ENCODE assay signal across 15 cellular contexts in the genomic region with DNA sequence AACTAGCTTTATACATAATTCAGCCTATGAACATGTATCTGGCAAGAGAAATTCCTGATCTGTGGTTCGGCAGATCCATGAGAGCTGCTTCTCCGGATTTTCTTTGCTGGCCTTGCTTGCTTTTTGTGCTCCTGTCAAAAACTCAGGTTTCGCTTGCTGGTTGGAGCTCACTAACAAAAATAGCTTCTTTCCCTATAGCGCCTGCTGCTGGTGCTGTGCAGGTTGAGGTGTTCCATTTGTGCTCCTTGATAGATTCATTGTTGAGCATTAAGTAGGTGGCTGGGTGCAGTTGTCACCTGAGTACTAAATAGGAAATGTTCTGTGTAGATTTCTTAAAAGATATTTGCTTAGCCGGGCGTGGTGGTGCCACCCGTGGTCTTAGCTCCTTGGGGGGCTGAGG.
A peak's percentile ranks its signal among the peaks of the same experiment; 100 is the strongest.
DNase-seq lines count a peak whose midpoint lies in the region; ATAC-seq and TF ChIP-seq lines count a peak whose summit lies in the region.
"Had no signal": no experiment of that assay in that cellular context is flagged by ENCODE, and none has a peak within 500 bp of the region (broad histone marks: within the 10 kb centered on the region; RNA-seq: fewer than 3 reads in every experiment).

No MANE protein-coding gene starts in this region.

- in situ Hi-C loops in Panc1 (cut with HindIII; ENCODE audit: low pct_unique_long_range_greater_than_20kb, low sequenced_read_pairs), result no loop called here

- no peak overlapping the region for H3K4me3 ChIP-seq in BLaER1
- H3K4me3 ChIP-seq in GM12875 (ENCODE audit: low read depth, low read length), result no peak overlapping the region
- H3K4me3 ChIP-seq in Panc1 (ENCODE audit: low read depth in 2 of 2, low read length in 2 of 2), result no peak overlapping the region
- H3K4me3 ChIP-seq in epithelial cell of proximal tubule (ENCODE audit: low read depth, low read length), result no peak overlapping the region
- H3K4me3 ChIP-seq: GM23248 had no signal

- H3K4me1 Mint-ChIP-seq in naive thymus-derived CD8-positive, alpha-beta T cell, result peaks cover 0 to 7% (median 0%) of the 10 kb centered on the region in 4 donors

- no peak overlapping the region for H3K9ac ChIP-seq in BLaER1
- H3K9ac ChIP-seq: GM23248 had no signal

- H3K27ac ChIP-seq in BLaER1 (0 out of 2 replicates have a peak overlapping the region, but pooled peaks have one; percentile 12), Panc1 (ENCODE audit: low read length) (no peak overlapping the region)
- H3K27ac ChIP-seq: GM23248 had no signal

- intact Hi-C loops in Panc1 (cut with micrococcal nuclease; ENCODE audit: unreplicated experiment), result no loop called here

- H3K4me1 ChIP-seq in BLaER1 (peaks cover 98% of the 10 kb centered on the region), Panc1 (ENCODE audit: control insufficient read depth, insufficient read depth, low read length) (no peaks in the 10 kb centered on the region)

- TF ChIP-seq CTCF in GM12875 (IDR thresholded peaks at IDR 0.05; ENCODE audit: borderline replicate concordance, insufficient read depth, low read depth, low read length), result peak; percentile 19; the same call in 1 of the 2 replicates
- TF ChIP-seq CTCF in Panc1 (IDR thresholded peaks at IDR 0.05), result peak; percentile 25
- peak; percentile 25 for TF ChIP-seq CTCF in epithelial cell of proximal tubule (conservative IDR thresholded peaks at IDR 0.05; ENCODE audit: low read depth, low read length)

- peak overlapping the region; percentile 78; the same call in 1 of the 2 replicates for H3K4me2 ChIP-seq in BLaER1

- ATAC-seq in Panc1, result no peak
- ATAC-seq in HG03108 (IDR thresholded peaks at IDR 0.05; ENCODE audit: unreplicated experiment), result no peak
- no peak for ATAC-seq in naive thymus-derived CD8-positive, alpha-beta T cell
- ATAC-seq: Right ventricle myocardium inferior had no signal

- H3K36me3 ChIP-seq in BLaER1 (peaks cover 35% of the 10 kb centered on the region), Panc1 (ENCODE audit: control insufficient read depth, insufficient read depth, low read length) (no peaks in the 10 kb centered on the region)

- no peak overlapping the region for H3K4me3 Mint-ChIP-seq in naive thymus-derived CD8-positive, alpha-beta T cell
- H3K4me3 Mint-ChIP-seq: CD4-positive, alpha-beta T cell had no signal

- peaks cover 46% of the 10 kb centered on the region for H4K20me1 ChIP-seq in BLaER1

- H3K27me3 ChIP-seq in BLaER1, result no peaks in the 10 kb centered on the region
- no peaks in the 10 kb centered on the region for H3K27me3 ChIP-seq in Panc1 (ENCODE audit: control insufficient read depth, insufficient read depth, low read length)

- H3K36me3 Mint-ChIP-seq in naive thymus-derived CD8-positive, alpha-beta T cell, result no peaks in the 10 kb centered on the region

- CTCF ChIA-PET in Panc1 (lab: Charles Lee), result no interaction called here

- no TSS peak for BruUV-seq in Panc1 (replicated peaks; lab: Mats Ljungman, UMichigan)

- peak overlapping the region in 1 of 10 donors; percentile 43 for H3K27ac Mint-ChIP-seq in naive thymus-derived CD8-positive, alpha-beta T cell
- H3K27ac Mint-ChIP-seq: CD4-positive, alpha-beta T cell had no signal

- H3K27me3 Mint-ChIP-seq in naive thymus-derived CD8-positive, alpha-beta T cell, result peaks cover 0 to 11% (median 9%) of the 10 kb centered on the region in 5 donors

- no peaks in the 10 kb centered on the region for H3K9me3 Mint-ChIP-seq in naive thymus-derived CD8-positive, alpha-beta T cell
- H3K9me3 Mint-ChIP-seq: CD4-positive, alpha-beta T cell had no signal

- DNase-seq in Panc1 (ENCODE audit: low read depth, low spot score), result no peak
- DNase-seq in epithelial cell of proximal tubule (ENCODE audit: low read depth), result no peak
- DNase-seq in SKM-1 (lab: John Stamatoyannopoulos, UW; ENCODE audit: unreplicated experiment), result no peak
- no peak for DNase-seq in DMS 273 (lab: John Stamatoyannopoulos, UW; ENCODE audit: unreplicated experiment)
- no peak for DNase-seq in naive thymus-derived CD8-positive, alpha-beta T cell
- DNase-seq: 8988T; CD4-positive, alpha-beta T cell; GM23248; KG1; NCI-H1417 treated with DMSO at 0.1 percent for 48 hours; NCI-H2029 had no signal

- H3K9me3 ChIP-seq in BLaER1, result no peaks in the 10 kb centered on the region
- no peaks in the 10 kb centered on the region for H3K9me3 ChIP-seq in Panc1 (ENCODE audit: control insufficient read depth, insufficient read depth, low read depth, low read length)

- POLR2A ChIA-PET in Panc1 (lab: Charles Lee), result interaction anchor here (0.6 kb wide), 2 partner anchors 101 to 446 kb away, joined by 3 to 6 read pairs; no protein-coding TSS in a partner anchor
- POLR2A ChIA-PET in naive thymus-derived CD8-positive, alpha-beta T cell (lab: Charles Lee), result interaction anchor here (0.6 kb wide), 1 partner anchor 541 kb away, joined by 3 read pairs; no protein-coding TSS in a partner anchor
